18 cellular contexts compared by ENCODE assay signal in the genomic region with DNA sequence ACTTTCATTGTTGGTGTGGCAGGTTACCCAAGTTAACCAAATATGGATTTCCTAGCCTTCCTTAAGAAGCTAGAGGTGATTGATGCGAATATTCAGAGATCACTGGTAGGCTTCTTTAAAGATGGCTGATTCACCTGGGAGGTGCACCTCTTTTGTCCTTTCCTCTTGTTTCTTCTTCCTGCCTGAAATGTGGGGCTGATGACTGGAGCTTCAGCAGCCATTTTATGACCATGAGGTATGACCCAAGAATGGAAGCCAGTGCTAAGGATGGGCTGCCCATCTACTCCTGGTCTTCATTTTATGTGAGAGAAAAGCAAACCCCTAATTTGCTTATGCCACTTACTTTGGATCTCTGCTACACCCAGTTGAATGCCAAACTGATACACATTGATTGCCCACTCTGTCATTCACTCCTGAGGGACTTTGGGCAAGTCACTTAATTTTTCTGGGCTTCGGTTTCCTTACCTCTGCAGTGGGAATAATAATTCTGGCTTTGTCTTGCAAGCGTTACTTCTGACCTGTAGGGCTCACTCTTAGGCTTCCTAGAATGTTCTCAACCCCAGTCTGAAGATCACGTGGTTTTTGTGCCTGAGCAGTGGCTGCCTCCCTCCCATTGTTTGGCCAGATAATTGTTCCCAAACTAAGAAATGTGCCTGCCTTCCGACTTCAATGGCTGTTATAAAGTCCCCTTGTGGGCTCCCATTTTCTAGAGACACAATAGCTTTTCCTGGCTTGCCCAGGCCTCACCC.
"Had no signal": no experiment of that assay in that cellular context is flagged by ENCODE, and none has a peak within 500 bp of the region (broad histone marks: within the 10 kb centered on the region; RNA-seq: fewer than 3 reads in every experiment).

No MANE protein-coding gene starts in this region.

- H3K36me3 Mint-ChIP-seq: memory B cell, mesothelial cell of epicardium had no signal

- H3K4me3 Mint-ChIP-seq: memory B cell, mesothelial cell of epicardium, nephron had no signal

- H3K4me1 Mint-ChIP-seq: memory B cell had no signal

- H3K79me2 ChIP-seq: hepatocyte had no signal

- H3K27ac ChIP-seq: foreskin keratinocyte, hepatocyte, left ventricle myocardium inferior, lower lobe of right lung, ovary had no signal

- H3K4me1 ChIP-seq: foreskin keratinocyte, left ventricle myocardium inferior had no signal

- H3K9me3 ChIP-seq: lower lobe of right lung, ovary had no signal

- H3K36me3 ChIP-seq: left ventricle myocardium inferior, lower lobe of right lung, ovary had no signal

- H3K27me3 ChIP-seq: foreskin keratinocyte, ovary had no signal

- H3K9me3 Mint-ChIP-seq: mesothelial cell of epicardium, nephron had no signal

- H3K4me3 ChIP-seq: hepatocyte, left ventricle myocardium inferior, lower lobe of right lung, ovary, smooth muscle cell had no signal

- H3K27ac Mint-ChIP-seq: memory B cell, mesothelial cell of epicardium, progenitor cell of endocrine pancreas had no signal

- H2AFZ ChIP-seq: hepatocyte had no signal

- DNase-seq: erythroblast; foreskin keratinocyte; head of caudate nucleus; kidney; left cardiac atrium; left ventricle myocardium inferior; lower lobe of right lung; ovary; right cardiac atrium; stimulated activated CD4-positive, alpha-beta T cell treated with anti-CD3 and anti-CD28 coated beads, Interleukin-2, amount 100 ng/mL, for 48 hours; stimulated activated naive CD4-positive, alpha-beta T cell treated with Interleukin-2 at 50 U/mL for 16 hours; trophoblast cell had no signal

- ATAC-seq: foreskin keratinocyte, left cardiac atrium, lower lobe of right lung, right cardiac atrium had no signal

- H3K4me2 ChIP-seq: hepatocyte, smooth muscle cell had no signal
